1 cellular context compared by ENCODE assay signal in genomic region chr14:94036328-94037167, GRCh38.
TF ChIP-seq lines count a peak whose summit lies in the region.

No MANE protein-coding gene starts in this region.

TF ChIP-seq in HEK293, 187 proteins besides CTCF, POLR2A, EP300 and RAD21 (continued from another document):
- no peak for TF ChIP-seq ELK4 (IDR thresholded peaks at IDR 0.05; ENCODE audit: borderline replicate concordance, low read depth, low read length)
- no peak for TF ChIP-seq ZNF341 (tag by site-specific recombination; IDR thresholded peaks at IDR 0.05; ENCODE audit: low read depth)
- no peak for TF ChIP-seq ZNF585B (tag by site-specific recombination; IDR thresholded peaks at IDR 0.05)
- TF ChIP-seq ZNF24 (tag by site-specific recombination; IDR thresholded peaks at IDR 0.05), result peak; percentile 70; the same call in 1 of the 2 replicates
- TF ChIP-seq ZNF394 (tag by site-specific recombination; IDR thresholded peaks at IDR 0.05; ENCODE audit: borderline replicate concordance), result no peak
- no peak for TF ChIP-seq ZBTB49 (tag by site-specific recombination; IDR thresholded peaks at IDR 0.05; ENCODE audit: low read depth)
- no peak for TF ChIP-seq ZSCAN30 (tag by site-specific recombination; IDR thresholded peaks at IDR 0.05)
- TF ChIP-seq REPIN1 (tag by site-specific recombination; IDR thresholded peaks at IDR 0.05; ENCODE audit: low read depth), result no peak
- no peak for TF ChIP-seq ZNF202 (tag by site-specific recombination; IDR thresholded peaks at IDR 0.05; ENCODE audit: borderline replicate concordance)
- TF ChIP-seq SCRT1 (tag by site-specific recombination; IDR thresholded peaks at IDR 0.05; ENCODE audit: borderline replicate concordance), result no peak
- TF ChIP-seq ZNF530 (tag by site-specific recombination; IDR thresholded peaks at IDR 0.05; ENCODE audit: low read depth), result no peak
- TF ChIP-seq FEZF1 (tag by site-specific recombination; IDR thresholded peaks at IDR 0.05), result no peak
- no peak for TF ChIP-seq GLIS2 (tag by site-specific recombination; IDR thresholded peaks at IDR 0.05)
- TF ChIP-seq ZNF792 (tag by site-specific recombination; IDR thresholded peaks at IDR 0.05), result no peak
- no peak for TF ChIP-seq ZNF112 (tag by site-specific recombination; IDR thresholded peaks at IDR 0.05)
- TF ChIP-seq ZNF239 (tag by site-specific recombination; IDR thresholded peaks at IDR 0.05), result no peak
- TF ChIP-seq ZNF302 (tag by site-specific recombination; IDR thresholded peaks at IDR 0.05; ENCODE audit: low read depth), result no peak
- TF ChIP-seq ZNF558 (tag by site-specific recombination; IDR thresholded peaks at IDR 0.05), result no peak
- TF ChIP-seq GLIS1 (tag by site-specific recombination; IDR thresholded peaks at IDR 0.05), result 0 out of 2 replicates have a peak, but pooled peaks have one; percentile 12
- no peak for TF ChIP-seq ZNF211 (tag by site-specific recombination; IDR thresholded peaks at IDR 0.05; ENCODE audit: low read depth)
- no peak for TF ChIP-seq ZNF768 (tag by site-specific recombination; IDR thresholded peaks at IDR 0.05)
- no peak for TF ChIP-seq ZFP3 (tag by site-specific recombination; IDR thresholded peaks at IDR 0.05; ENCODE audit: low read depth)
